Comparison of ENCODE assay signal across 8 cellular contexts in the genomic region with DNA sequence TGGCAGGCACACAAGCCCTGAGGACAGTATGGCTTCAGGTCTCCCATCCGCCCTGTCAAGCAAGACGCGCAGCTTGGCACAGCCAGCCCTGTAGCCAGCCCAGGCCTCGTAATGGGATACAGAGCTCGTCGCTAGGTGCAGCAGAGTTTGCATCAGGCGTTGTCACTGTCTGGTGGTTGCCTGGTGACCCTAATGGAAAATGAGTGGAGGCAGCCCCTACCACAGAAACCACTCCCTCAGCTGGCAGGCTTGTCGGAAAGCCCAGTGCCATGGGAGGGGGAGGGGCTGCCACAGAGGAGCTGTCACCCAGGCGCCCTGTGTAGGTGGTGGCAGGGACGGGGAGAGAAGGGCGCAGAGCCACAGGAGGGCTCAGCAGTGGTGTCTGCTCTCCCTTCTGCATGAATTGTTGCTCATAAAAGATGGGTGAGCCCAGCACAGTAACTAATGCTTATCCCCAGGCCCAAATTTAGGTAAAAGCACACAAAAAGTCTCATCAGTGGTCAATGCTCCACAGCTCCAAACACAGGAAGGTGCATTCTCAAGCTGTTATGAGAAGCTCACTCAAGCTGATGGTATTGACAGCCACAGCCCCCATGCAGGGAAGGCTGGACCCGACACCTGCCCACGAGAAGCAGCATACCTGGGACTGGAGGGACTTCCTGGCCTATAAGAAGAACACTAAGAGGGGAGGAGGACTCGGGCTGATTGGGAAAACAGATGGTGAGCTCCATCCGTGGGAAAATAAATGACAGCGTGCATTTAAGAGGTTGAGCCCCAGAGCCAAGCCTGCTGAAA.
A peak's percentile ranks its signal among the peaks of the same experiment; 100 is the strongest.
DNase-seq lines count a peak whose midpoint lies in the region; ATAC-seq and TF ChIP-seq lines count a peak whose summit lies in the region.

No MANE protein-coding gene starts in this region.

- H3K36me3 ChIP-seq in CD8-positive, alpha-beta T cell (ENCODE audit: insufficient read depth, low read length): no peaks in the 10 kb centered on the region
- H3K36me3 ChIP-seq in lung (ENCODE audit: control insufficient read depth in 2 of 2, insufficient read depth in 2 of 2, low read length in 2 of 2): no peaks in the 10 kb centered on the region

- peak overlapping the region; percentile 53 for H3K4me3 Mint-ChIP-seq in CD8-positive, alpha-beta T cell
- peak overlapping the region; percentile 62 for H3K4me3 Mint-ChIP-seq in stimulated activated effector memory CD8-positive, alpha-beta T cell treated with anti-CD3 and anti-CD28 coated beads, Interleukin-12 subunit alpha, Interleukin-12 subunit beta, amount 100 ng/mL, for 72 hours

- peak; percentile 70 to 94 (median 83) for DNase-seq in CD8-positive, alpha-beta T cell
- DNase-seq in NCI-H146 (lab: John Stamatoyannopoulos, UW) (peak; percentile 70), lung (ENCODE audit: low spot score) (no peak), NCI-H1694 treated with DMSO at 0.1 percent for 48 hours (lab: John Stamatoyannopoulos, UW) (no peak), AG20443 (ENCODE audit: low spot score) (no peak)
- DNase-seq in activated CD8-positive, alpha-beta memory T cell treated with anti-CD3 and anti-CD28 coated beads, Interleukin-2, amount 50 U/mL, for 1 hour (ENCODE audit: extremely low read depth): peak; percentile 87
- DNase-seq in stimulated activated effector memory CD8-positive, alpha-beta T cell treated with anti-CD3 and anti-CD28 coated beads, Interleukin-12 subunit alpha, Interleukin-12 subunit beta, amount 100 ng/mL, for 72 hours (ENCODE audit: low spot score in 2 of 2): peak; percentile 74 to 85

- TF ChIP-seq CTCF in CD8-positive, alpha-beta T cell (IDR thresholded peaks at IDR 0.05): no peak
- TF ChIP-seq CTCF in lung (IDR thresholded peaks at IDR 0.05; ENCODE audit: control extremely low read depth, extremely low read depth): no peak

- CTCF ChIA-PET in CD8-positive, alpha-beta T cell (lab: Charles Lee): interaction anchor here (0.6 to 2.4 kb wide), 11 partner anchors 9 to 115 kb away, joined by 3 to 10 read pairs (median 4); no protein-coding TSS in a partner anchor

- no peaks in the 10 kb centered on the region for H3K27me3 Mint-ChIP-seq in CD8-positive, alpha-beta T cell (ENCODE audit: low read depth)

- peak overlapping the region; percentile 0 for H3K4me3 ChIP-seq in CD8-positive, alpha-beta T cell (ENCODE audit: low read depth, low read length)
- no peak overlapping the region for H3K4me3 ChIP-seq in lung

- 83 to 84% methylated on average over 16 of the region's 16 CpGs for WGBS in lung, 2 donors

- intact Hi-C loops in CD8-positive, alpha-beta T cell (cut with DNase I, micrococcal nuclease): loop anchor here in 1 of 2 experiments (1.0 to 5.0 kb wide), 5 partner anchors 10 to 132 kb away; no protein-coding TSS in a partner anchor

- no peaks in the 10 kb centered on the region for H3K36me3 Mint-ChIP-seq in CD8-positive, alpha-beta T cell
- peaks cover 11% of the 10 kb centered on the region for H3K36me3 Mint-ChIP-seq in stimulated activated effector memory CD8-positive, alpha-beta T cell treated with anti-CD3 and anti-CD28 coated beads, Interleukin-12 subunit alpha, Interleukin-12 subunit beta, amount 100 ng/mL, for 72 hours

- peaks cover 41% of the 10 kb centered on the region for H3K4me1 ChIP-seq in CD8-positive, alpha-beta T cell (ENCODE audit: insufficient read depth, low read length)
- peaks cover 0 to 7% of the 10 kb centered on the region in 2 donors for H3K4me1 ChIP-seq in lung (ENCODE audit: control insufficient read depth in 2 of 2, insufficient read depth in 2 of 2, low read length in 2 of 2)

- no peaks in the 10 kb centered on the region for H3K27me3 ChIP-seq in CD8-positive, alpha-beta T cell (ENCODE audit: insufficient read depth, low read length)
- no peaks in the 10 kb centered on the region for H3K27me3 ChIP-seq in lung (ENCODE audit: control insufficient read depth, insufficient read depth)

- H3K9me3 ChIP-seq in CD8-positive, alpha-beta T cell (ENCODE audit: low read length): no peaks in the 10 kb centered on the region
- H3K9me3 ChIP-seq in lung (ENCODE audit: control insufficient read depth in 2 of 2, insufficient read depth in 1 of 2, low read length in 1 of 2): no peaks in the 10 kb centered on the region

- peak; percentile 95 for ATAC-seq in CD8-positive, alpha-beta T cell
- peak; percentile 4 for ATAC-seq in lung (ENCODE audit: insufficient read depth, low FRiP score)
- peak; percentile 98 for ATAC-seq in stimulated activated effector memory CD8-positive, alpha-beta T cell treated with anti-CD3 and anti-CD28 coated beads, Interleukin-12 subunit alpha, Interleukin-12 subunit beta, amount 100 ng/mL, for 72 hours
- ATAC-seq in HG02763 (IDR thresholded peaks at IDR 0.05; ENCODE audit: unreplicated experiment): no peak

- H3K27ac ChIP-seq in CD8-positive, alpha-beta T cell (ENCODE audit: low read depth, low read length): peak overlapping the region; percentile 41
- H3K27ac ChIP-seq in lung (ENCODE audit: low read depth in 1 of 2, low read length in 1 of 2): no peak overlapping the region

- POLR2A ChIA-PET in CD8-positive, alpha-beta T cell (lab: Charles Lee): interaction anchor here (0.6 to 1.8 kb wide), 9 partner anchors 9 to 208 kb away, joined by 3 to 12 read pairs (median 3); no protein-coding TSS in a partner anchor

- peaks cover 51% of the 10 kb centered on the region for H3K4me1 Mint-ChIP-seq in CD8-positive, alpha-beta T cell (ENCODE audit: low read depth)
- H3K4me1 Mint-ChIP-seq in stimulated activated effector memory CD8-positive, alpha-beta T cell treated with anti-CD3 and anti-CD28 coated beads, Interleukin-12 subunit alpha, Interleukin-12 subunit beta, amount 100 ng/mL, for 72 hours: peaks cover 42% of the 10 kb centered on the region

- no peaks in the 10 kb centered on the region for H3K9me3 Mint-ChIP-seq in CD8-positive, alpha-beta T cell
- no peaks in the 10 kb centered on the region for H3K9me3 Mint-ChIP-seq in stimulated activated effector memory CD8-positive, alpha-beta T cell treated with anti-CD3 and anti-CD28 coated beads, Interleukin-12 subunit alpha, Interleukin-12 subunit beta, amount 100 ng/mL, for 72 hours

- peak overlapping the region; percentile 97 for H3K27ac Mint-ChIP-seq in CD8-positive, alpha-beta T cell
- peak overlapping the region; percentile 97 for H3K27ac Mint-ChIP-seq in stimulated activated effector memory CD8-positive, alpha-beta T cell treated with anti-CD3 and anti-CD28 coated beads, Interleukin-12 subunit alpha, Interleukin-12 subunit beta, amount 100 ng/mL, for 72 hours

Comparison
In these comparisons a context has a peak if more than half of its experiments do, and no peak if none do; other contexts are left out.
1. DNase-seq: peak in CD8-positive, alpha-beta T cell (7 of 7), NCI-H146 (single experiment), activated CD8-positive, alpha-beta memory T cell treated with anti-CD3 and anti-CD28 coated beads, Interleukin-2, amount 50 U/mL, for 1 hour (single experiment) and stimulated activated effector memory CD8-positive, alpha-beta T cell treated with anti-CD3 and anti-CD28 coated beads, Interleukin-12 subunit alpha, Interleukin-12 subunit beta, amount 100 ng/mL, for 72 hours (2 of 2); none in lung (single experiment), NCI-H1694 treated with DMSO at 0.1 percent for 48 hours (single experiment) and AG20443 (single experiment).